In the genomic region with DNA sequence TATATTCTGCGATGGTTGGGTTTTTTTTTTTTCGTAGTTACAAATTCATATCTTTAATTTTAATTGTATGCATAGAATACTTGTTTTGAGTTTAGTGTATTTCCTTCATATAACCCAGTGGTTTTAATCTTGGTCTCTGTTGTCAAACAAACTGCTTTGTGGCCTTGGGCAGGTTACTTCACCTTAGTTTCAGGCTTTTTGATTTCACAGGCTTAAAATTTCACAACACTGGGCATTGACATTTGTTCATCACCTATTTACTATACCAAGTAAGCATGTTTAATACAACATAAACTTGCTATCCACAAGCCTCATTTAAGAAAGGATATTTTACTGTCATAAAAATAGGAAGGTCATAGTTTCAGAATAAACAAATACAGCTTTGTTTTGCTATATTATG, we compare ENCODE assay signal across 17 cellular contexts.
"Had no signal": no experiment of that assay in that cellular context is flagged by ENCODE, and none has a peak within 500 bp of the region (broad histone marks: within the 10 kb centered on the region; RNA-seq: fewer than 3 reads in every experiment).

No MANE protein-coding gene starts in this region.

- H3K9me3 ChIP-seq: gastrocnemius medialis, ovary, sigmoid colon, tibial artery had no signal

- H3K36me3 ChIP-seq: gastrocnemius medialis, heart left ventricle, ovary, sigmoid colon, tibial artery had no signal

- H3K27me3 ChIP-seq: gastrocnemius medialis, heart left ventricle, neural progenitor cell, ovary, sigmoid colon, tibial artery had no signal

- H3K27ac ChIP-seq: gastrocnemius medialis, heart left ventricle, neural progenitor cell, ovary, sigmoid colon, tibial artery had no signal

- H3K4me3 Mint-ChIP-seq: activated naive CD4-positive, alpha-beta T cell treated with anti-CD3 and anti-CD28 coated beads for 36 hours; activated naive CD8-positive, alpha-beta T cell treated with anti-CD3 and anti-CD28 coated beads, Interleukin-2, amount 50 U/mL, for 24 hours; dendritic cell treated with granulocyte-macrophage colony-stimulating factor and Interleukin-4, amounts not matched to agents 40 ng/mL and 50 ng/mL, for 4 days; neural progenitor cell had no signal

- DNase-seq: activated CD4-positive, alpha-beta T cell treated with anti-CD3 and anti-CD28 coated beads for 48 hours; activated naive CD4-positive, alpha-beta T cell treated with anti-CD3 and anti-CD28 coated beads for 36 hours; activated naive CD8-positive, alpha-beta T cell treated with anti-CD3 and anti-CD28 coated beads, Interleukin-2, amount 50 U/mL, for 24 hours; aorta; effector memory CD4-positive, alpha-beta T cell; gastrocnemius medialis; heart left ventricle; left cardiac atrium; midbrain; ovary; sigmoid colon; stimulated activated CD4-positive, alpha-beta T cell treated with anti-CD3 and anti-CD28 coated beads, Interleukin-1b, Interleukin-23, amount 100 ng/mL, for 48 hours; tibial artery had no signal

- H3K4me1 ChIP-seq: neural progenitor cell had no signal

- FAIRE-seq: urothelium cell line had no signal

- H3K27me3 Mint-ChIP-seq: activated naive CD8-positive, alpha-beta T cell treated with anti-CD3 and anti-CD28 coated beads, Interleukin-2, amount 50 U/mL, for 24 hours; dendritic cell treated with granulocyte-macrophage colony-stimulating factor and Interleukin-4, amounts not matched to agents 40 ng/mL and 50 ng/mL, for 4 days had no signal

- ATAC-seq: activated naive CD8-positive, alpha-beta T cell treated with anti-CD3 and anti-CD28 coated beads, Interleukin-2, amount 50 U/mL, for 24 hours; gastrocnemius medialis; heart left ventricle; left cardiac atrium had no signal

- H3K4me1 Mint-ChIP-seq: neural progenitor cell had no signal

- H3K4me3 ChIP-seq: gastrocnemius medialis, heart left ventricle, neural progenitor cell, ovary, sigmoid colon, tibial artery had no signal

- H3K9me3 Mint-ChIP-seq: activated naive CD4-positive, alpha-beta T cell treated with anti-CD3 and anti-CD28 coated beads for 36 hours; dendritic cell treated with granulocyte-macrophage colony-stimulating factor and Interleukin-4, amounts not matched to agents 40 ng/mL and 50 ng/mL, for 4 days had no signal

- H3K27ac Mint-ChIP-seq: activated naive CD4-positive, alpha-beta T cell treated with anti-CD3 and anti-CD28 coated beads for 36 hours; activated naive CD8-positive, alpha-beta T cell treated with anti-CD3 and anti-CD28 coated beads, Interleukin-2, amount 50 U/mL, for 24 hours; activated T-helper 2 cell treated with anti-CD3 and anti-CD28 coated beads, Interferon-gamma antibody, Interleukin-2, Interleukin-4, amounts not matched to agents 10 μg/mL and 5 μg/mL and 100 μg/mL, durations not matched to agents 14 hours and 24 hours and 36 hours; dendritic cell treated with granulocyte-macrophage colony-stimulating factor and Interleukin-4, amounts not matched to agents 40 ng/mL and 50 ng/mL, for 4 days; neural progenitor cell had no signal
